ENCODE assay signal across 8 cellular contexts in the genomic region with DNA sequence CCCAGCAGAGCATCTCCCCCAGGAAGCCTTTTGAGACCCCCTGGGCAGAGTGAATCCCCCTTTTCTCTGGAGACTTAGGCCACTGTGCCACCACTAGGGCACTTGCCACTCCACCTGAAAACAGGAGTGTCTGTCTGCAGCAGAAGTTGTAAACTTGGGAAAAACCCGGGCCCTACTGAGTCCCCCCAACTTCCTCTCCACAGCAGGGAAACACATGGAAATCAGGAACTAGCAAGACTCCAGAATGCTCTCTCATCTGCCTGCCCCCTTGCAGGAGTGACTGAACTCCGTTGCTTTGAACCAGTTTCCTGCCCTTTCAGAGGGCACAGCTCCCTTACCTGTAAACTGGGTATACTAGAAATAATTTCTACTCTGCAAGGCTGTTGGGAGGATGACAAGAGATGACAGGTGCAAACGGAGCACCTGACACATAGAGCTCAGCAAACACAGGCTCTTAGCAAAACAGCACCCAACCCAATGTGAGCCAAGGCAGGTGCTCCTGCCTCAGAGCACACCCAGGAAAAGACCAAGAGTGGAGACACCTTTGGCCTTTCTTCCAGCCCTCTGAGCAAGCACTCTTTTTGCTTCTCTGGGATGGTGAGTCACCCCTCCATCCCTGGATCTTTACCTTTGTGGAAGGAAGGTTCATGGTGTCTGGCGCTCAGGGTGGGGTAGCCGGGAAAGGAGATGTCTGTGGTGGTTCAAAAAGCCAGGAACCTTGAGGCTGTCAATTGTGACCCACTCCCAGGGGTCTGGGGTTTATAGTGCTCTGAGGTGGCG. TPM values are rescaled to one million over a fixed set of nuclear protein-coding genes. Genes with fewer than 3 reads are reported as not detected.
A peak's percentile ranks its signal among the peaks of the same experiment; 100 is the strongest.
DNase-seq lines count a peak whose midpoint lies in the region; ATAC-seq, FAIRE-seq and TF ChIP-seq lines count a peak whose summit lies in the region.

A gene with protein sequence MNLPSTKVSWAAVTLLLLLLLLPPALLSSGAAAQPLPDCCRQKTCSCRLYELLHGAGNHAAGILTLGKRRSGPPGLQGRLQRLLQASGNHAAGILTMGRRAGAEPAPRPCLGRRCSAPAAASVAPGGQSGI (minus strand): TSS at position 736 of the 780 bp plus-strand sequence. CDS start 87 bp downstream, at position 649.

- FAIRE-seq in frontal cortex (lab: Jason Lieb, UNC): no peak

- H3K27me3 Mint-ChIP-seq in CD14-positive monocyte (ENCODE audit: low read depth in 3 of 3) (peaks cover 15 to 20% (median 17%) of the 10 kb centered on the region in 3 donors), brain (peaks cover 41% of the 10 kb centered on the region)
- H3K27me3 Mint-ChIP-seq in natural killer cell treated with Interleukin-12 subunit alpha and Interleukin-12 subunit beta and Interleukin-15 and Interleukin-18, amount 100 ng/mL, for 72 hours: no peaks in the 10 kb centered on the region

- intact Hi-C loops in CD14-positive monocyte (cut with micrococcal nuclease) (loop anchor here in 1 of 2 donors (10.0 kb wide), 1 partner anchor 160 kb away; a partner anchor contains a TSS), lower leg skin (cut with DNase I; ENCODE audit: low total_unique reads) (no loop called here)

- H3K9me3 Mint-ChIP-seq in CD14-positive monocyte: peaks cover 0 to 7% (median 6%) of the 10 kb centered on the region in 7 donors
- H3K9me3 Mint-ChIP-seq in brain: peaks cover 0 to 14% (median 0%) of the 10 kb centered on the region in 5 experiments
- H3K9me3 Mint-ChIP-seq in natural killer cell treated with Interleukin-12 subunit alpha and Interleukin-12 subunit beta and Interleukin-15 and Interleukin-18, amount 100 ng/mL, for 72 hours: no peaks in the 10 kb centered on the region

- H3K4me3 ChIP-seq in Jurkat, Clone E6-1 (ENCODE audit: low read length): peak within 1 kb of the TSS; percentile 79
- H3K4me3 ChIP-seq in lower leg skin (ENCODE audit: low read depth, poor library complexity, severe bottlenecking): no peak within 1 kb of the TSS

- peaks cover 78% of the 10 kb centered on the region for H3K4me1 Mint-ChIP-seq in CD14-positive monocyte
- peaks cover 48% of the 10 kb centered on the region for H3K4me1 Mint-ChIP-seq in brain
- peaks cover 30 to 31% of the 10 kb centered on the region in 2 donors for H3K4me1 Mint-ChIP-seq in natural killer cell treated with Interleukin-12 subunit alpha and Interleukin-12 subunit beta and Interleukin-15 and Interleukin-18, amount 100 ng/mL, for 72 hours (ENCODE audit: low read depth in 2 of 2)

- no peak for TF ChIP-seq CTCF in CD14-positive monocyte (IDR thresholded peaks at IDR 0.05)
- no peak for TF ChIP-seq CTCF in brain (conservative IDR thresholded peaks at IDR 0.05)
- TF ChIP-seq CTCF in lower leg skin (IDR thresholded peaks at IDR 0.05): no peak

- H3K36me3 Mint-ChIP-seq in CD14-positive monocyte: peaks cover 1 to 5% of the 10 kb centered on the region in 2 donors
- H3K36me3 Mint-ChIP-seq in brain: no peaks in the 10 kb centered on the region
- no peaks in the 10 kb centered on the region for H3K36me3 Mint-ChIP-seq in natural killer cell treated with Interleukin-12 subunit alpha and Interleukin-12 subunit beta and Interleukin-15 and Interleukin-18, amount 100 ng/mL, for 72 hours

- no peak for TF ChIP-seq POLR2A in lower leg skin (IDR thresholded peaks at IDR 0.05)

- H3K27ac Mint-ChIP-seq in CD14-positive monocyte: peak within 1 kb of the TSS; percentile 17 to 92 (median 75)
- H3K27ac Mint-ChIP-seq in brain: peak within 1 kb of the TSS in 3 of 5 experiments; percentile 58 to 88 (median 72)
- H3K27ac Mint-ChIP-seq in natural killer cell treated with Interleukin-12 subunit alpha and Interleukin-12 subunit beta and Interleukin-15 and Interleukin-18, amount 100 ng/mL, for 72 hours: peak within 1 kb of the TSS; percentile 54 to 62

- no peak for ATAC-seq in natural killer cell treated with Interleukin-12 subunit alpha and Interleukin-12 subunit beta and Interleukin-15 and Interleukin-18, amount 100 ng/mL, for 72 hours
- no peak for ATAC-seq in HG03139 (IDR thresholded peaks at IDR 0.05; ENCODE audit: unreplicated experiment)

- H3K4me3 Mint-ChIP-seq in CD14-positive monocyte: peak within 1 kb of the TSS; percentile 71 to 84
- H3K4me3 Mint-ChIP-seq in brain: peak within 1 kb of the TSS; percentile 70 to 78 (median 76)
- peak within 1 kb of the TSS; percentile 88 for H3K4me3 Mint-ChIP-seq in natural killer cell treated with Interleukin-12 subunit alpha and Interleukin-12 subunit beta and Interleukin-15 and Interleukin-18, amount 100 ng/mL, for 72 hours

- WGBS in lower leg skin, 2 donors: 69 to 72% methylated on average over 6 of the region's 6 CpGs

- DNase-seq in CD14-positive monocyte (ENCODE audit: low spot score) (no peak), middle frontal gyrus (ENCODE audit: extremely low spot score, low spot score) (no peak), frontal cortex (ENCODE audit: low spot score in 2 of 2) (no peak), lower leg skin (ENCODE audit: low spot score in 2 of 2) (no peak)
- DNase-seq in Jurkat, Clone E6-1 (ENCODE audit: low read depth, low spot score): no peak
- no peak for DNase-seq in natural killer cell treated with Interleukin-12 subunit alpha and Interleukin-12 subunit beta and Interleukin-15 and Interleukin-18, amount 100 ng/mL, for 72 hours (ENCODE audit: low spot score)

RNA-seq across cellular contexts. Expression of the gene that starts here (rescaled TPM):
- polyA plus RNA-seq in CD14-positive monocyte (not detected), brain (ENCODE audit: insufficient read depth, low read depth, low replicate concordance) (not detected)
- polyA plus RNA-seq in Jurkat, Clone E6-1 (2012; ENCODE audit: insufficient read depth, insufficient read length): 2.1 TPM
- not detected for total RNA-seq in natural killer cell treated with Interleukin-12 subunit alpha and Interleukin-12 subunit beta and Interleukin-15 and Interleukin-18, amount 100 ng/mL, for 72 hours
- total RNA-seq in frontal cortex (0.41 TPM), lower leg skin (not detected)
